In genomic region chr2:200181732-200182131, GRCh38 we compare ENCODE assay signal across 16 cellular contexts.
DNase-seq lines count a peak whose midpoint lies in the region; ATAC-seq and TF ChIP-seq lines count a peak whose summit lies in the region.
"Had no signal": no experiment of that assay in that cellular context is flagged by ENCODE, and none has a peak within 500 bp of the region (broad histone marks: within the 10 kb centered on the region; RNA-seq: fewer than 3 reads in every experiment).

No MANE protein-coding gene starts in this region.

- H3K79me2 ChIP-seq in GM23338 (replicated peaks; ENCODE audit: insufficient read depth) (no peaks in the 10 kb centered on the region), Karpas-422 (ENCODE audit: low read length) (no peaks in the 10 kb centered on the region), osteoblast (ENCODE audit: insufficient read depth, low read length) (no peaks in the 10 kb centered on the region)

- H3K27me3 ChIP-seq in GM23338 (ENCODE audit: insufficient read depth) = no peaks in the 10 kb centered on the region
- H3K27me3 ChIP-seq in Karpas-422 (ENCODE audit: low read length) = no peaks in the 10 kb centered on the region
- peaks cover 36% of the 10 kb centered on the region for H3K27me3 ChIP-seq in osteoblast (ENCODE audit: insufficient read depth, low read length)
- H3K27me3 ChIP-seq: BLaER1 had no signal

- peak overlapping the region; percentile 16; the same call in 1 of the 2 replicates for H2AFZ ChIP-seq in GM23338
- H2AFZ ChIP-seq in Karpas-422 (ENCODE audit: low read length) = no peak overlapping the region
- H2AFZ ChIP-seq in osteoblast (ENCODE audit: low read length) = no peak overlapping the region

- intact Hi-C loops in posterior cingulate gyrus (cut with DNase I) = no loop called here

- no peaks in the 10 kb centered on the region for H3F3A ChIP-seq in GM23338 (replicated peaks; ENCODE audit: low read depth)

- H3K27ac Mint-ChIP-seq in GM23338 = no peak overlapping the region
- H3K27ac Mint-ChIP-seq in glutamatergic neuron (ENCODE audit: unreplicated experiment) = no peak overlapping the region
- H3K27ac Mint-ChIP-seq: B cell; CD4-positive, CD25-positive, alpha-beta regulatory T cell; CD8-positive, alpha-beta T cell; H9 had no signal

- H3K9me3 ChIP-seq in Karpas-422 (ENCODE audit: low read length) (no peaks in the 10 kb centered on the region), osteoblast (ENCODE audit: low read depth, low read length) (no peaks in the 10 kb centered on the region)
- H3K9me3 ChIP-seq: BLaER1, Caco-2 had no signal

- H3K4me3 ChIP-seq in GM23338 = no peak overlapping the region
- no peak overlapping the region for H3K4me3 ChIP-seq in Karpas-422 (ENCODE audit: low read length)
- H3K4me3 ChIP-seq in osteoblast (ENCODE audit: insufficient read depth, low read length) = no peak overlapping the region
- H3K4me3 ChIP-seq: BLaER1 had no signal

- H3K4me2 ChIP-seq in GM23338 (no peak overlapping the region), Karpas-422 (ENCODE audit: low read depth, low read length, poor library complexity, severe bottlenecking) (no peak overlapping the region), osteoblast (ENCODE audit: insufficient read depth, low read length) (no peak overlapping the region)
- H3K4me2 ChIP-seq: BLaER1 had no signal

- H3K36me3 ChIP-seq in GM23338 (ENCODE audit: insufficient read depth) (0 out of 2 replicates have a peak, but pooled peaks cover 7% of the 10 kb centered on the region), Karpas-422 (ENCODE audit: insufficient read depth, low read length) (no peaks in the 10 kb centered on the region), osteoblast (ENCODE audit: insufficient read depth, low read length) (no peaks in the 10 kb centered on the region)
- H3K36me3 ChIP-seq: BLaER1 had no signal

- H3K4me1 Mint-ChIP-seq in GM23338 (peaks cover 20% of the 10 kb centered on the region), glutamatergic neuron (ENCODE audit: low read depth, unreplicated experiment) (peaks cover 38% of the 10 kb centered on the region)
- H3K4me1 Mint-ChIP-seq: B cell; CD4-positive, CD25-positive, alpha-beta regulatory T cell had no signal

- H3K4me3 Mint-ChIP-seq in GM23338 = no peak overlapping the region
- no peak overlapping the region for H3K4me3 Mint-ChIP-seq in glutamatergic neuron (ENCODE audit: unreplicated experiment)
- H3K4me3 Mint-ChIP-seq: B cell; CD4-positive, CD25-positive, alpha-beta regulatory T cell; CD8-positive, alpha-beta T cell; H9 had no signal

- DNase-seq in GM23338 (ENCODE audit: low spot score) (no peak), Karpas-422 (peak; percentile 15), glutamatergic neuron (peak; percentile 18), osteoblast (ENCODE audit: insufficient read length, low spot score, missing footprints) (peak; percentile 85), posterior cingulate gyrus (no peak), 8988T (no peak)
- DNase-seq: Caco-2; CD4-positive, CD25-positive, alpha-beta regulatory T cell; CD8-positive, alpha-beta T cell; DMS153; DND-41; H9 had no signal

- TF ChIP-seq CTCF in GM23338 (conservative IDR thresholded peaks at IDR 0.05; ENCODE audit: low read depth in 2 of 2) (no peak), glutamatergic neuron (IDR thresholded peaks at IDR 0.05; ENCODE audit: partially characterized antibody, unreplicated experiment) (no peak), osteoblast (IDR thresholded peaks at IDR 0.05; ENCODE audit: extremely low read depth, low read depth, low read length) (no peak)

- H3K27me3 Mint-ChIP-seq in GM23338 (ENCODE audit: insufficient read depth, low read depth, poor library complexity) = peaks cover 8% of the 10 kb centered on the region
- peaks cover 5% of the 10 kb centered on the region for H3K27me3 Mint-ChIP-seq in glutamatergic neuron (ENCODE audit: unreplicated experiment)

- H3K27ac ChIP-seq in GM23338 (ENCODE audit: low read depth) (no peak overlapping the region), Karpas-422 (ENCODE audit: low read length) (no peak overlapping the region), osteoblast (ENCODE audit: low read depth, low read length) (no peak overlapping the region)
- H3K27ac ChIP-seq: BLaER1, C4-2B had no signal

- no peak for ATAC-seq in GM23338
- ATAC-seq: CD8-positive, alpha-beta T cell; HCT116 had no signal

- H3K9me3 Mint-ChIP-seq in GM23338 (peaks cover 4% of the 10 kb centered on the region), glutamatergic neuron (ENCODE audit: unreplicated experiment) (peaks cover 7% of the 10 kb centered on the region)
- H3K9me3 Mint-ChIP-seq: CD8-positive, alpha-beta T cell had no signal

- peaks cover 3% of the 10 kb centered on the region; the same call in 2 of the 3 replicates for H3K36me3 Mint-ChIP-seq in GM23338 (ENCODE audit: low read depth)
- no peaks in the 10 kb centered on the region for H3K36me3 Mint-ChIP-seq in glutamatergic neuron (ENCODE audit: unreplicated experiment)
- H3K36me3 Mint-ChIP-seq: CD4-positive, CD25-positive, alpha-beta regulatory T cell; CD8-positive, alpha-beta T cell had no signal

- H3K9me2 ChIP-seq in GM23338 (ENCODE audit: insufficient read depth) (peaks cover 17% of the 10 kb centered on the region), Karpas-422 (replicated peaks; ENCODE audit: insufficient read depth, low read length) (no peaks in the 10 kb centered on the region)

- no peak overlapping the region for H3K9ac ChIP-seq in Karpas-422 (ENCODE audit: low read length)
- H3K9ac ChIP-seq: BLaER1 had no signal

- H4K20me1 ChIP-seq in GM23338 (replicated peaks; ENCODE audit: insufficient read depth) = no peaks in the 10 kb centered on the region
- H4K20me1 ChIP-seq in Karpas-422 (ENCODE audit: insufficient read depth, low read depth, low read length) = no peaks in the 10 kb centered on the region
- no peaks in the 10 kb centered on the region for H4K20me1 ChIP-seq in osteoblast (ENCODE audit: insufficient read depth, low read length)
- H4K20me1 ChIP-seq: BLaER1 had no signal

- peaks cover 21% of the 10 kb centered on the region for H3K4me1 ChIP-seq in GM23338 (ENCODE audit: insufficient read depth)
- H3K4me1 ChIP-seq in Karpas-422 (ENCODE audit: low read length) = no peaks in the 10 kb centered on the region
- H3K4me1 ChIP-seq in osteoblast (ENCODE audit: insufficient read depth, low read length) = peaks cover 6% of the 10 kb centered on the region
- H3K4me1 ChIP-seq: BLaER1 had no signal

TF ChIP-seq in GM23338, 12 proteins besides CTCF, POLR2A, EP300 and RAD21 (continues in another document):
- TF ChIP-seq NANOG (IDR thresholded peaks at IDR 0.05; ENCODE audit: borderline replicate concordance) (no peak), ZNF114 (CRISPR knock-in tag; IDR thresholded peaks at IDR 0.05) (no peak), REST (IDR thresholded peaks at IDR 0.05; ENCODE audit: unreplicated experiment) (no peak)

Comparison
In these comparisons a context has a peak if more than half of its experiments do, and no peak if none do; other contexts are left out.
1. DNase-seq: peak in Karpas-422 (single experiment), glutamatergic neuron (single experiment) and osteoblast (single experiment); none in GM23338 (single experiment), posterior cingulate gyrus (0 of 10) and 8988T (single experiment).